In the genomic region with DNA sequence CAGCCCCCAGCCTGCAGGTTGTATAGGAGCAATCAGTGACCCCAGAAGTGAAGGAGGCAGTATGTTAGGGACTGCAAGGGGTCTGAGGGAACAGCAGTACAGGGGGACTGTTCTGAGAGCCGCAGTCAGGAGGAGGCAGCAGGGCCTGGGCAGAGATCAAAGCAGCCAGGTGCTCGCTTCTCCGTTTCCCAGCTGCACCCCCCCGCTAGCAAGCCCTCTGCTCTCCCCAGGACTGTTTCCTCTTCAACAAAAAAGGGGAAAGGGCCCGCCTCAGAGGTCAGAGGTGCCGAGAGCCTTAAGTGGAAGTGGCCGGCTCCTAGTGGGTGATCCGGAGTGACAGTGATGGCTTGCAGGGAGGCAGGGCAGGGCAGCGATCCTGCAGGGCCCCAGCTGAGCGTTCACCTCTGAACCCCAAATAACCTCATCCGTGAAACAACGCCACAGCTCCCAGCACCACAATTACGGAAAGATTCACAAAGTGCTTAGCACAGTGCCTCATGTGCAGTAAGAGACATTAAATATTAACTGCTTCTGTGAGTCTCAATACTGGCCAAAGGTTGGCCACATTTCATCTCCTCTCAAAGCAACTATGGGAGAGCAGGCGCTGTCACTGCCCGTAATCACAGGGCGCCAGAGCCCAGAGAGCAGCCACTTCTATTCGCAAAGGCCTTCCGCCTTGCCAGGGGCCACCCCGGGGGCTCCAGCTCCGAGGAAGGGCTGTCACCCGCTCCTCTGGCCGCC, we compare ENCODE assay signal across 28 cellular contexts. TPM values are rescaled to one million over a fixed set of nuclear protein-coding genes. Genes with fewer than 3 reads are reported as not detected.
DNase-seq lines count a peak whose midpoint lies in the region; ATAC-seq and TF ChIP-seq lines count a peak whose summit lies in the region.
"Had no signal": no experiment of that assay in that cellular context is flagged by ENCODE, and none has a peak within 500 bp of the region (broad histone marks: within the 10 kb centered on the region; RNA-seq: fewer than 3 reads in every experiment).

No MANE protein-coding gene starts in this region.

- H3K4me3 ChIP-seq in right atrium auricular region (no peak overlapping the region), mucosa of descending colon (no peak overlapping the region), aorta (ENCODE audit: low read length in 2 of 2) (no peak overlapping the region)
- H3K4me3 ChIP-seq: dorsolateral prefrontal cortex, gastroesophageal sphincter, HAP-1, lower lobe of right lung had no signal

- no peak for ATAC-seq in left cardiac atrium
- ATAC-seq in mucosa of descending colon = no peak
- ATAC-seq in aorta (ENCODE audit: low FRiP score) = no peak
- ATAC-seq in HG02870 (IDR thresholded peaks at IDR 0.05; ENCODE audit: unreplicated experiment) = no peak
- no peak for ATAC-seq in HG02763 (IDR thresholded peaks at IDR 0.05; ENCODE audit: unreplicated experiment)
- ATAC-seq: gastroesophageal sphincter, sciatic nerve, SK-N-SH treated with all-trans-retinoic acid at 6 μM for 48 hours had no signal

- H3K4me1 ChIP-seq in right atrium auricular region (no peaks in the 10 kb centered on the region), mucosa of descending colon (ENCODE audit: low read depth) (no peaks in the 10 kb centered on the region), aorta (ENCODE audit: control insufficient read depth in 1 of 2, insufficient read depth in 2 of 2, low read length in 2 of 2) (no peaks in the 10 kb centered on the region)
- H3K4me1 ChIP-seq: gastroesophageal sphincter, HAP-1 had no signal

- 87 to 93% methylated on average over 22 of the region's 22 CpGs for WGBS in aorta, 2 donors

- peak; percentile 8 for DNase-seq in left cardiac atrium
- DNase-seq in right atrium auricular region (ENCODE audit: low spot score) = no peak
- no peak for DNase-seq in RWPE1 (ENCODE audit: low spot score)
- DNase-seq in mucosa of descending colon = peak in 2 of 3 donors; percentile 18 to 38
- peak; percentile 29 to 61 for DNase-seq in aorta
- no peak for DNase-seq in pons (ENCODE audit: low spot score)
- DNase-seq: activated gamma-delta T cell; activated T-cell treated with anti-CD3 and anti-CD28 coated beads, Interleukin-2, amount 50 U/mL, for 1 hour; cerebellar nuclear complex; dorsolateral prefrontal cortex; hypothalamus; immature natural killer cell; KBM-7; lower lobe of right lung; NCI-H1417; NCI-H446 treated with DMSO at 0.1 percent for 48 hours; NCI-H82; stimulated activated naive CD4-positive, alpha-beta T cell treated with Interleukin-2 at 50 U/mL for 16 hours; T-helper 2 cell had no signal

- CTCF ChIA-PET in RWPE1 (lab: Yijun Ruan, JAX) = interaction anchor here (0.7 kb wide), 1 partner anchor 15 kb away, joined by 3 read pairs; no protein-coding TSS in a partner anchor

- H3K27me3 ChIP-seq in right atrium auricular region (no peaks in the 10 kb centered on the region), aorta (ENCODE audit: control insufficient read depth in 1 of 2, insufficient read depth in 2 of 2, low read length in 1 of 2) (no peaks in the 10 kb centered on the region)
- H3K27me3 ChIP-seq: dorsolateral prefrontal cortex, gastroesophageal sphincter had no signal

- intact Hi-C loops in left cardiac atrium (cut with DNase I) = no loop called here
- intact Hi-C loops in mucosa of descending colon (cut with DNase I, micrococcal nuclease) = no loop called here
- intact Hi-C loops in aorta (cut with DNase I) = no loop called here

- H3K27ac ChIP-seq in right atrium auricular region = no peak overlapping the region
- H3K27ac ChIP-seq in RWPE1 = peak overlapping the region; percentile 59
- no peak overlapping the region for H3K27ac ChIP-seq in aorta (ENCODE audit: low read depth in 1 of 2, low read length in 2 of 2)
- H3K27ac ChIP-seq: dorsolateral prefrontal cortex, gastroesophageal sphincter, lower lobe of right lung had no signal

- H3K9me3 ChIP-seq in right atrium auricular region = no peaks in the 10 kb centered on the region
- no peaks in the 10 kb centered on the region for H3K9me3 ChIP-seq in mucosa of descending colon
- no peaks in the 10 kb centered on the region for H3K9me3 ChIP-seq in aorta (ENCODE audit: control insufficient read depth, low read length)
- H3K9me3 ChIP-seq: gastroesophageal sphincter, HAP-1, lower lobe of right lung had no signal

- TF ChIP-seq CTCF in right atrium auricular region (IDR thresholded peaks at IDR 0.05) (no peak), RWPE1 (conservative IDR thresholded peaks at IDR 0.05; ENCODE audit: low read depth) (no peak), mucosa of descending colon (IDR thresholded peaks at IDR 0.05) (no peak)

- peaks cover 94% of the 10 kb centered on the region for H3K36me3 ChIP-seq in right atrium auricular region
- peaks cover 10% of the 10 kb centered on the region for H3K36me3 ChIP-seq in mucosa of descending colon (ENCODE audit: low read depth)
- peaks cover 0 to 8% of the 10 kb centered on the region in 2 donors for H3K36me3 ChIP-seq in aorta (ENCODE audit: control insufficient read depth in 1 of 2, insufficient read depth in 2 of 2, low read length in 1 of 2)

- POLR2A ChIA-PET in RWPE1 (lab: Yijun Ruan, JAX; ENCODE audit: low non-redundant PET) = no interaction called here

RNA-seq across cellular contexts. Expression of a gene that starts 8.0 kb away (rescaled TPM):
- 10 to 100 TPM; 46.6 to 51.7 TPM for total RNA-seq in left cardiac atrium
- 10 to 100 TPM; 56.6 to 85.4 TPM for total RNA-seq in right atrium auricular region
- 100 to 1,000 TPM in 1 of 3 donors, 10 to 100 TPM in 2; 86.6 to 101 (median 97.6) TPM for total RNA-seq in mucosa of descending colon
- 10 to 100 TPM; 66.0 to 71.2 TPM for total RNA-seq in aorta
- 10 to 100 TPM; 72.5 to 95.5 TPM for polyA plus RNA-seq in aorta

RNA-seq across cellular contexts. Expression of a gene that starts 42.1 kb away (rescaled TPM):
- total RNA-seq in left cardiac atrium = not detected
- total RNA-seq in right atrium auricular region = not detected
- total RNA-seq in mucosa of descending colon = 1 to 10 TPM; 2.1 to 5.0 (median 2.8) TPM
- not detected for total RNA-seq in aorta
- not detected for polyA plus RNA-seq in aorta
- total RNA-seq: fibroblast of lung, gastroesophageal sphincter, lower lobe of right lung, temporal lobe had no signal
- polyA plus RNA-seq: fibroblast of lung, immature natural killer cell, neural cell had no signal

Comparison
In these comparisons a context has a peak if more than half of its experiments do, and no peak if none do; other contexts are left out.
1. DNase-seq: peak in left cardiac atrium (single experiment), mucosa of descending colon (2 of 3) and aorta (2 of 2); none in right atrium auricular region (single experiment), RWPE1 (single experiment) and pons (single experiment).